30 cellular contexts compared by ENCODE assay signal in the genomic region with DNA sequence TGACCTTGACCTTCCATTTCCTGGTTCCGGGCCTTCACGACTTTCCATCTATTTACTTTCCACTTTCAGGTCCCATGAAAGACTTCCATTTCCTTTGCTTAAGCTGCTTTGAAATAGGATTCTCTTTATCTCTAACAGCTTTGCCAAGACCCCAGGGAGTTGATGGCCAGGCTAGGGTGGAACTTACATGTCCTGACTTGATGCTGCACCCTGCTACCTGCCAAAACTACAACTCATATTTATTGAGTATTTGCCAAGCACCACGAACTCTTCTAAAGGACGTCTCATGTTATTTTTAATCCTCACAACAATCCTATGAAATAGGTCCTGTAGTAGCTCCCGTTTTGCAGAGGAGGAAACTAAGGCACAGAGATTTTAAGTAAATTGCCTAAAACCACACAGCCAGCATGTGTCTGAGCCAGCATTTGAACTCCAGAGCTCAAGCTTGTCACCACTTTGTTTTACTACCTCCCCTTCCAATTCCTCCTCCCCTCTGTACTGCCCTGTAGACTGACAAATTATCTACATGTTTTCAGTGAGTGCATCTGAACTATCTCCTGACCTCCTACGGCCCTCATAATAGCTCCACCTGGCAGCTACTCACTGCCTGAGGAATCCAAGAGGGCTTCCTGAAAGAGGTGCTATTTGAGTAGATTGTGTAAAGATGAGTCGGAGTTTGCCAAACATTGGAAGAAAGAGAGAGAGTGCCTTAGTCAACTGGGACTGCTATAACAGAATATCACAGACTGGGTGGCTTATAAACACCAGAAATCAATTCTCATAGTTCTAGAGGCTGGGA. TPM values are rescaled to one million over a fixed set of nuclear protein-coding genes. Genes with fewer than 3 reads are reported as not detected.
"Had no signal": no experiment of that assay in that cellular context is flagged by ENCODE, and none has a peak within 500 bp of the region (broad histone marks: within the 10 kb centered on the region; RNA-seq: fewer than 3 reads in every experiment).

No MANE protein-coding gene starts in this region.

- DNase-seq: activated CD4-positive, alpha-beta memory T cell treated with anti-CD3 and anti-CD28 coated beads for 36 hours; activated CD4-positive, alpha-beta T cell treated with anti-CD3 and anti-CD28 coated beads for 48 hours; activated CD4-positive, CD25-positive, alpha-beta regulatory T cell; activated CD8-positive, alpha-beta memory T cell treated with anti-CD3 and anti-CD28 coated beads, Interleukin-2, amount 50 U/mL, for 48 hours; activated gamma-delta T cell treated with Interleukin-2 at 50 U/mL for 16 hours; activated T-cell treated with anti-CD3 and anti-CD28 coated beads, Interleukin-2, amount 50 U/mL, for 4 hours; dermis blood vessel endothelial cell; effector CD4-positive, alpha-beta T cell; esophagus squamous epithelium; kidney; midbrain; naive thymus-derived CD4-positive, alpha-beta T cell; nucleus accumbens; pancreas; stimulated activated CD4-positive, alpha-beta T cell treated with anti-CD3 and anti-CD28 coated beads, Interleukin-1b, Interleukin-23, amount 100 ng/mL, for 48 hours; stimulated activated naive CD4-positive, alpha-beta T cell had no signal

- H3K36me3 Mint-ChIP-seq: activated CD4-positive, alpha-beta memory T cell treated with anti-CD3 and anti-CD28 coated beads for 36 hours; activated naive CD4-positive, alpha-beta T cell treated with anti-CD3 and anti-CD28 coated beads, Interleukin-2, amount 50 U/mL, for 72 hours; memory B cell; naive thymus-derived CD4-positive, alpha-beta T cell had no signal

- H3K27ac Mint-ChIP-seq: activated CD4-positive, alpha-beta memory T cell treated with anti-CD3 and anti-CD28 coated beads for 36 hours; activated naive CD4-positive, alpha-beta T cell treated with anti-CD3 and anti-CD28 coated beads, Interleukin-2, amount 50 U/mL, for 72 hours; activated T-helper 17 cell treated with anti-CD3 and anti-CD28 coated beads, Interleukin-2, amount 50 U/mL, for 72 hours; memory B cell; naive thymus-derived CD4-positive, alpha-beta T cell had no signal

- ATAC-seq: activated naive CD4-positive, alpha-beta T cell treated with anti-CD3 and anti-CD28 coated beads, Interleukin-2, amount 50 U/mL, for 72 hours; activated T-cell treated with anti-CD3 and anti-CD28 coated beads, Interleukin-2, amount 50 U/mL, for 4 hours; activated T-helper 17 cell treated with anti-CD3 and anti-CD28 coated beads, Interleukin-2, amount 50 U/mL, for 72 hours; gastroesophageal sphincter; naive thymus-derived CD4-positive, alpha-beta T cell; pancreas had no signal

- H2AFZ ChIP-seq: hepatocyte had no signal

- H3K9me3 ChIP-seq: esophagus squamous epithelium, gastroesophageal sphincter, pancreas, right atrium auricular region, suprapubic skin, tibial artery had no signal

- H3K4me2 ChIP-seq: hepatocyte, smooth muscle cell had no signal

- H3K4me3 Mint-ChIP-seq: activated CD4-positive, alpha-beta memory T cell treated with anti-CD3 and anti-CD28 coated beads for 36 hours; activated T-cell treated with anti-CD3 and anti-CD28 coated beads, Interleukin-2, amount 50 U/mL, for 4 hours; activated T-helper 17 cell treated with anti-CD3 and anti-CD28 coated beads, Interleukin-2, amount 50 U/mL, for 72 hours; memory B cell; naive thymus-derived CD4-positive, alpha-beta T cell had no signal

- H3K79me2 ChIP-seq: hepatocyte had no signal

- H3K4me1 ChIP-seq: pancreas had no signal

- H3K4me3 ChIP-seq: esophagus squamous epithelium, gastroesophageal sphincter, hepatocyte, pancreas, right atrium auricular region, smooth muscle cell, suprapubic skin, tibial artery had no signal

- H3K36me3 ChIP-seq: esophagus squamous epithelium, gastroesophageal sphincter, pancreas, right atrium auricular region, suprapubic skin, tibial artery had no signal

- H3K9me3 Mint-ChIP-seq: activated CD4-positive, alpha-beta memory T cell treated with anti-CD3 and anti-CD28 coated beads for 36 hours; activated T-cell treated with anti-CD3 and anti-CD28 coated beads, Interleukin-2, amount 50 U/mL, for 4 hours; activated T-helper 17 cell treated with anti-CD3 and anti-CD28 coated beads, Interleukin-2, amount 50 U/mL, for 72 hours had no signal

- H3K4me1 Mint-ChIP-seq: activated T-helper 17 cell treated with anti-CD3 and anti-CD28 coated beads, Interleukin-2, amount 50 U/mL, for 72 hours; naive thymus-derived CD4-positive, alpha-beta T cell had no signal

- H3K27me3 ChIP-seq: esophagus squamous epithelium, gastroesophageal sphincter, hepatocyte, pancreas, right atrium auricular region, suprapubic skin, tibial artery had no signal

- H3K27ac ChIP-seq: esophagus squamous epithelium, gastroesophageal sphincter, hepatocyte, pancreas, right atrium auricular region, suprapubic skin, tibial artery had no signal

RNA-seq across cellular contexts. Expression of a gene that starts 38.4 kb away (rescaled TPM):
- total RNA-seq: activated CD4-positive, alpha-beta memory T cell treated with anti-CD3 and anti-CD28 coated beads for 36 hours; activated naive CD4-positive, alpha-beta T cell treated with anti-CD3 and anti-CD28 coated beads, Interleukin-2, amount 50 U/mL, for 72 hours; activated T-cell treated with anti-CD3 and anti-CD28 coated beads, Interleukin-2, amount 50 U/mL, for 4 hours; activated T-helper 17 cell treated with anti-CD3 and anti-CD28 coated beads, Interleukin-2, amount 50 U/mL, for 72 hours; dermis blood vessel endothelial cell; esophagus squamous epithelium; gastroesophageal sphincter; hepatocyte; kidney; lower leg skin; naive thymus-derived CD4-positive, alpha-beta T cell; pancreas; pulmonary artery endothelial cell; right atrium auricular region; smooth muscle cell; suprapubic skin; T-helper 1 cell treated with Interleukin-12 subunit alpha and Interleukin-12 subunit beta and Interleukin-4 antibody, amounts not matched to agents 30 ng/mL and 1 ng/mL, for 36 hours; ureter had no signal
- polyA plus RNA-seq: hepatocyte; naive thymus-derived CD4-positive, alpha-beta T cell; neural cell; pancreas; smooth muscle cell had no signal
